8 cellular contexts compared by ENCODE assay signal in genomic region chr4:118352843-118353373, GRCh38. TPM values are rescaled to one million over a fixed set of nuclear protein-coding genes. Genes with fewer than 3 reads are reported as not detected.
DNase-seq lines count a peak whose midpoint lies in the region; ATAC-seq, FAIRE-seq and TF ChIP-seq lines count a peak whose summit lies in the region.

TSS of gene PRSS12 (minus strand) at chr4:118353003. CDS start at chr4:118352720, 283 bp downstream.

- no peak within 1 kb of the TSS for H3K27ac ChIP-seq in endothelial cell of umbilical vein (ENCODE audit: insufficient read depth, low read depth, low read length)

- peak within 1 kb of the TSS; percentile 61 for H3K4me3 Mint-ChIP-seq in activated CD8-positive, alpha-beta T cell treated with anti-CD3 and anti-CD28 coated beads, Interleukin-2, amount 10 ng/mL, durations not matched to agents 7 days and 5 days
- peak within 1 kb of the TSS; percentile 63 for H3K4me3 Mint-ChIP-seq in stimulated activated memory B cell treated with anti-CD40 and anti-IgM and Interleukin-4, amounts not matched to agents 10 μg/mL and 1 μg/mL and 100 μg/mL, for 72 hours

- peak; percentile 98 for ATAC-seq in GM18868 (IDR thresholded peaks at IDR 0.05; ENCODE audit: unreplicated experiment)
- ATAC-seq in HG03064 (IDR thresholded peaks at IDR 0.05; ENCODE audit: low read depth, unreplicated experiment) = peak; percentile 97
- ATAC-seq in activated CD8-positive, alpha-beta T cell treated with anti-CD3 and anti-CD28 coated beads, Interleukin-2, amount 10 ng/mL, durations not matched to agents 7 days and 5 days = peak; percentile 93
- peak; percentile 85 for ATAC-seq in stimulated activated memory B cell treated with anti-CD40 and anti-IgM and Interleukin-4, amounts not matched to agents 10 μg/mL and 1 μg/mL and 100 μg/mL, for 72 hours

- H3K36me3 ChIP-seq in endothelial cell of umbilical vein (ENCODE audit: control insufficient read depth in 2 of 2, extremely low read depth in 1 of 2, insufficient read depth in 2 of 2, low read length in 2 of 2) = no peaks in the 10 kb centered on the region

- peaks cover 11% of the 10 kb centered on the region for H3K4me1 ChIP-seq in endothelial cell of umbilical vein (ENCODE audit: control insufficient read depth, extremely low read depth, insufficient read depth, low read length)

- peak within 1 kb of the TSS in 1 of 3 experiments; percentile 36 for H3K4me3 ChIP-seq in endothelial cell of umbilical vein (replicated peaks in 1 of 3; ENCODE audit: insufficient read depth in 1 of 3, low read depth in 1 of 3, low read length in 3 of 3)

- peaks cover 10% of the 10 kb centered on the region for H3K4me1 Mint-ChIP-seq in activated CD8-positive, alpha-beta T cell treated with anti-CD3 and anti-CD28 coated beads, Interleukin-2, amount 10 ng/mL, durations not matched to agents 7 days and 5 days (ENCODE audit: low read depth)
- peaks cover 10% of the 10 kb centered on the region for H3K4me1 Mint-ChIP-seq in stimulated activated memory B cell treated with anti-CD40 and anti-IgM and Interleukin-4, amounts not matched to agents 10 μg/mL and 1 μg/mL and 100 μg/mL, for 72 hours

- H3K4me2 ChIP-seq in endothelial cell of umbilical vein (ENCODE audit: insufficient read depth, low read length) = peak within 1 kb of the TSS; percentile 43

- H3K27me3 Mint-ChIP-seq in activated CD8-positive, alpha-beta T cell treated with anti-CD3 and anti-CD28 coated beads, Interleukin-2, amount 10 ng/mL, durations not matched to agents 7 days and 5 days (ENCODE audit: low read depth) = peaks cover 64% of the 10 kb centered on the region
- H3K27me3 Mint-ChIP-seq in stimulated activated memory B cell treated with anti-CD40 and anti-IgM and Interleukin-4, amounts not matched to agents 10 μg/mL and 1 μg/mL and 100 μg/mL, for 72 hours = peaks cover 83% of the 10 kb centered on the region

- TF ChIP-seq POLR2A in endothelial cell of umbilical vein (IDR thresholded peaks at IDR 0.05; ENCODE audit: low read depth, low read length) = no peak

- peaks cover 30 to 60% of the 10 kb centered on the region in 2 experiments for H3K27me3 ChIP-seq in endothelial cell of umbilical vein (ENCODE audit: control insufficient read depth in 2 of 2, insufficient read depth in 2 of 2, low read length in 2 of 2)

- FAIRE-seq in endothelial cell of umbilical vein (lab: Jason Lieb, UNC) = no peak

- H3K9me3 ChIP-seq in endothelial cell of umbilical vein (replicated peaks; ENCODE audit: control insufficient read depth, insufficient read depth, low read length) = no peaks in the 10 kb centered on the region

- no peaks in the 10 kb centered on the region for H3K79me2 ChIP-seq in endothelial cell of umbilical vein (ENCODE audit: control insufficient read depth, insufficient read depth, low read length)

- no peaks in the 10 kb centered on the region for H3K36me3 Mint-ChIP-seq in activated CD8-positive, alpha-beta T cell treated with anti-CD3 and anti-CD28 coated beads, Interleukin-2, amount 10 ng/mL, durations not matched to agents 7 days and 5 days (ENCODE audit: low read depth)
- H3K36me3 Mint-ChIP-seq in stimulated activated memory B cell treated with anti-CD40 and anti-IgM and Interleukin-4, amounts not matched to agents 10 μg/mL and 1 μg/mL and 100 μg/mL, for 72 hours = no peaks in the 10 kb centered on the region

- no peak within 1 kb of the TSS for H3K9ac ChIP-seq in endothelial cell of umbilical vein (replicated peaks; ENCODE audit: extremely low read depth, insufficient read depth, low read length)

- POLR2A ChIA-PET in activated CD8-positive, alpha-beta T cell treated with anti-CD3 and anti-CD28 coated beads, Interleukin-2, amount 10 ng/mL, durations not matched to agents 7 days and 5 days (lab: Charles Lee) = no interaction called here
- POLR2A ChIA-PET in endothelial cell of umbilical vein (lab: Charles Lee) = no interaction called here

- dilution Hi-C loops in endothelial cell of umbilical vein (cut with MboI; ENCODE audit: extremely low pct_ligation_motif_present, low sequenced_read_pairs) = no loop called here

- no peaks in the 10 kb centered on the region for H3K9me3 Mint-ChIP-seq in activated CD8-positive, alpha-beta T cell treated with anti-CD3 and anti-CD28 coated beads, Interleukin-2, amount 10 ng/mL, durations not matched to agents 7 days and 5 days (ENCODE audit: insufficient read depth)
- no peaks in the 10 kb centered on the region for H3K9me3 Mint-ChIP-seq in stimulated activated memory B cell treated with anti-CD40 and anti-IgM and Interleukin-4, amounts not matched to agents 10 μg/mL and 1 μg/mL and 100 μg/mL, for 72 hours

- TF ChIP-seq CTCF in endothelial cell of umbilical vein (IDR thresholded peaks at IDR 0.05; ENCODE audit: extremely low read depth in 1 of 2, insufficient read depth in 1 of 2, low read depth in 1 of 2, low read length in 2 of 2) = peak; percentile 84

- H2AFZ ChIP-seq in endothelial cell of umbilical vein (ENCODE audit: low read depth, low read length) = peak within 1 kb of the TSS; percentile 66

- H4K20me1 ChIP-seq in endothelial cell of umbilical vein (replicated peaks; ENCODE audit: control insufficient read depth, extremely low read depth, insufficient read depth, low read length) = no peaks in the 10 kb centered on the region

- intact Hi-C loops in endothelial cell of umbilical vein (cut with micrococcal nuclease) = loop anchor here (1.0 kb wide), 1 partner anchor 72 kb away; no protein-coding TSS in a partner anchor

- no peaks in the 10 kb centered on the region for H3K9me1 ChIP-seq in endothelial cell of umbilical vein (replicated peaks; ENCODE audit: control insufficient read depth, extremely low read depth, insufficient read depth, low read length)

- no TSS peak for BruUV-seq in endothelial cell of umbilical vein (replicated peaks; lab: Mats Ljungman, UMichigan)

- no peak within 1 kb of the TSS for H3K27ac Mint-ChIP-seq in activated CD8-positive, alpha-beta T cell treated with anti-CD3 and anti-CD28 coated beads, Interleukin-2, amount 10 ng/mL, durations not matched to agents 7 days and 5 days
- H3K27ac Mint-ChIP-seq in stimulated activated memory B cell treated with anti-CD40 and anti-IgM and Interleukin-4, amounts not matched to agents 10 μg/mL and 1 μg/mL and 100 μg/mL, for 72 hours = peak within 1 kb of the TSS; percentile 66

- DNase-seq in AG08395 (ENCODE audit: low spot score) (peak; percentile 81), NCI-H460 (ENCODE audit: extremely low read depth, low read depth) (peak; percentile 38), endothelial cell of umbilical vein (ENCODE audit: low read depth, low spot score) (peak; percentile 44), mucosa of gallbladder (ENCODE audit: low spot score) (peak; percentile 78)
- peak; percentile 69 for DNase-seq in activated CD8-positive, alpha-beta T cell treated with anti-CD3 and anti-CD28 coated beads, Interleukin-2, amount 10 ng/mL, durations not matched to agents 7 days and 5 days

- CTCF ChIA-PET in activated CD8-positive, alpha-beta T cell treated with anti-CD3 and anti-CD28 coated beads, Interleukin-2, amount 10 ng/mL, durations not matched to agents 7 days and 5 days (lab: Charles Lee) = interaction anchor here (0.6 to 3.0 kb wide), 10 partner anchors 9 to 363 kb away, joined by 3 to 15 read pairs (median 6); no protein-coding TSS in a partner anchor
- CTCF ChIA-PET in endothelial cell of umbilical vein (lab: Charles Lee) = interaction anchor here (1.0 to 2.4 kb wide), 13 partner anchors 8 to 1994 kb away, joined by 3 to 22 read pairs (median 5); no protein-coding TSS in a partner anchor

TF ChIP-seq in endothelial cell of umbilical vein, 7 proteins besides CTCF, POLR2A, EP300 and RAD21:
- no peak for TF ChIP-seq EZH2 (IDR thresholded peaks at IDR 0.05; ENCODE audit: borderline replicate concordance, low read depth, low read length, severe bottlenecking)
- TF ChIP-seq JUN (IDR thresholded peaks at IDR 0.05; ENCODE audit: borderline replicate concordance, insufficient read depth, insufficient read length, low read depth) = no peak
- TF ChIP-seq GATA2 (IDR thresholded peaks at IDR 0.05; ENCODE audit: insufficient read depth, insufficient read length, low read depth, low read length) = no peak
- TF ChIP-seq POLR2AphosphoS5 (IDR thresholded peaks at IDR 0.05; ENCODE audit: insufficient read depth, low read depth, low read length) = peak; percentile 18

RNA-seq across cellular contexts. Expression of gene PRSS12, which starts in this region (rescaled TPM):
- 1.1 and 1.2 TPM in 2 replicates for total RNA-seq in NCI-H460 (2014; rRNA removed; shearing (Covaris generic))
- 0.65 and 1.5 TPM in 2 replicates for polyA plus RNA-seq in NCI-H460 (2014; cell fraction: nucleus; rRNA removed)
- total RNA-seq in activated CD8-positive, alpha-beta T cell treated with anti-CD3 and anti-CD28 coated beads, Interleukin-2, amount 10 ng/mL, durations not matched to agents 7 days and 5 days = not detected
- total RNA-seq in endothelial cell of umbilical vein = 0.23 and 0.55 TPM in 2 replicates
- 0.16 and 0.22 TPM in 2 replicates for polyA plus RNA-seq in endothelial cell of umbilical vein
- 0.18 and 0.36 TPM in 2 replicates for polyA plus RNA-seq in endothelial cell of umbilical vein (2011; cell fraction: cytosol; rRNA removed)
- 0.26 and 0.36 TPM in 2 replicates for polyA plus RNA-seq in endothelial cell of umbilical vein (2011; cell fraction: nucleus; rRNA removed)
- 3.0 and 5.2 TPM in 2 replicates for polyA plus RNA-seq in endothelial cell of umbilical vein (2012)
- polyA minus RNA-seq in endothelial cell of umbilical vein = 0.42 and 0.97 TPM in 2 replicates
- polyA minus RNA-seq in endothelial cell of umbilical vein (2011; cell fraction: cytosol; rRNA and poly(A)+ RNA removed) = 0.72 TPM
- 0.43 and 0.63 TPM in 2 replicates for polyA minus RNA-seq in endothelial cell of umbilical vein (2011; cell fraction: nucleus; rRNA and poly(A)+ RNA removed)
- total RNA-seq in mucosa of gallbladder = 39.4 TPM

Comparison
In these comparisons a context has a peak if more than half of its experiments do, and no peak if none do; other contexts are left out.
1. RNA of gene PRSS12 (total RNA-seq): 39.4 TPM in mucosa of gallbladder (single experiment); 1.1 to 1.2 TPM in NCI-H460, 0.23 to 0.55 TPM in endothelial cell of umbilical vein and not detected in activated CD8-positive, alpha-beta T cell treated with anti-CD3 and anti-CD28 coated beads, Interleukin-2, amount 10 ng/mL, durations not matched to agents 7 days and 5 days; every median in the first group is over 10 times any median in the second.
2. Peak in DNase-seq and ATAC-seq in activated CD8-positive, alpha-beta T cell treated with anti-CD3 and anti-CD28 coated beads, Interleukin-2, amount 10 ng/mL, durations not matched to agents 7 days and 5 days; RNA of the gene not detected or under 1 TPM.
3. Peak in every context shown above with its lines, with median percentiles within 50 percentile points of each other: DNase-seq and ATAC-seq.